1 cellular context compared by ENCODE assay signal in the genomic region with DNA sequence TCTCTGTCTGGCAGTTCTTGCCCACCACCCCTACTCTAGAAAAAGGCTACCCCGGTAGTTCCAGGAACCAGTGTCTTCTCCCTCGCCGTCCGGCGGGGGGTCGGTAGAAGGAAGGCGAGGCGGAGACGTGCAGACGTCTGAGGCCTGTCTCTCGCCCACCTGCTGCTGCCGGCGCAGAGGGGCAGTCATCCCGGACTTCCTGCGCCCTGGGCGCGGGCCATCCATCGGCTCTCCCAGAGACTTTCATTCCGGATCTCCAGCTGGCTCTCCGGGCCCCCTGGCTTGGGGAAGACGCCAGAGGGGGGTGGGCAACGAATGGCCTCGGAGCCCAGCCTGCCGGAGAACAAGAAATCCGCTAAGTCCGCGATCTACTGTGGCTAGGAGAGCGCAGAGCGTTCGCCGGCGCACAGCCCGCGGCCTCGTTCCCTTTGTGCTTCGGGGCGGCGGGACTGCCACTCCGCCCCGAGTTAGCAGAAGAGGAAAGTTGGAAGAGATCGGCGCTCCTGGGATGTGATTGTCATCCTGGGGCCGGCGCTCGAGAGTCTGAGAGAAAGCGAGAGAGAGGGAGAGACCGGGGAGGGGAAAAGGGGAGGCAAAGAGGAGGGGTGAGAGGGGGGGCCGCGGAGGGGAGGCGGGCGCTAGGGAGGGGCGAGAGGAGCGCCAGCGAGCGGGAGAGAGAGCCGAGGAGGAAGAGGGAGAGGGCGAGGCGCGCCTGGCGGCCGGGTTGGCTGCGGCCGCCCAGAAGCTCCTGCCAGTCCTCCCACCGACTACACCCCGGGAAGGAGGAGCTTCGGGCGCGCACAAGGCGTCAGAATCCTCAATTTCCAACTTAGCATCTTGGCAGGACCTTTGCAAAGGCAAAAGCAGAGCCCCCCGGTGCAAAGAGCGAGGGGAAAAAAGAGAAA.
A peak's percentile ranks its signal among the peaks of the same experiment; 100 is the strongest.
TF ChIP-seq lines count a peak whose summit lies in the region.

A gene (plus strand): TSS at position 832 of the 905 bp plus-strand sequence. CDS start 334 bp downstream, outside the sequence.

TF ChIP-seq in K562, 482 proteins besides CTCF, POLR2A, EP300 and RAD21 (continued from another document):
- TF ChIP-seq, protein P1, sequence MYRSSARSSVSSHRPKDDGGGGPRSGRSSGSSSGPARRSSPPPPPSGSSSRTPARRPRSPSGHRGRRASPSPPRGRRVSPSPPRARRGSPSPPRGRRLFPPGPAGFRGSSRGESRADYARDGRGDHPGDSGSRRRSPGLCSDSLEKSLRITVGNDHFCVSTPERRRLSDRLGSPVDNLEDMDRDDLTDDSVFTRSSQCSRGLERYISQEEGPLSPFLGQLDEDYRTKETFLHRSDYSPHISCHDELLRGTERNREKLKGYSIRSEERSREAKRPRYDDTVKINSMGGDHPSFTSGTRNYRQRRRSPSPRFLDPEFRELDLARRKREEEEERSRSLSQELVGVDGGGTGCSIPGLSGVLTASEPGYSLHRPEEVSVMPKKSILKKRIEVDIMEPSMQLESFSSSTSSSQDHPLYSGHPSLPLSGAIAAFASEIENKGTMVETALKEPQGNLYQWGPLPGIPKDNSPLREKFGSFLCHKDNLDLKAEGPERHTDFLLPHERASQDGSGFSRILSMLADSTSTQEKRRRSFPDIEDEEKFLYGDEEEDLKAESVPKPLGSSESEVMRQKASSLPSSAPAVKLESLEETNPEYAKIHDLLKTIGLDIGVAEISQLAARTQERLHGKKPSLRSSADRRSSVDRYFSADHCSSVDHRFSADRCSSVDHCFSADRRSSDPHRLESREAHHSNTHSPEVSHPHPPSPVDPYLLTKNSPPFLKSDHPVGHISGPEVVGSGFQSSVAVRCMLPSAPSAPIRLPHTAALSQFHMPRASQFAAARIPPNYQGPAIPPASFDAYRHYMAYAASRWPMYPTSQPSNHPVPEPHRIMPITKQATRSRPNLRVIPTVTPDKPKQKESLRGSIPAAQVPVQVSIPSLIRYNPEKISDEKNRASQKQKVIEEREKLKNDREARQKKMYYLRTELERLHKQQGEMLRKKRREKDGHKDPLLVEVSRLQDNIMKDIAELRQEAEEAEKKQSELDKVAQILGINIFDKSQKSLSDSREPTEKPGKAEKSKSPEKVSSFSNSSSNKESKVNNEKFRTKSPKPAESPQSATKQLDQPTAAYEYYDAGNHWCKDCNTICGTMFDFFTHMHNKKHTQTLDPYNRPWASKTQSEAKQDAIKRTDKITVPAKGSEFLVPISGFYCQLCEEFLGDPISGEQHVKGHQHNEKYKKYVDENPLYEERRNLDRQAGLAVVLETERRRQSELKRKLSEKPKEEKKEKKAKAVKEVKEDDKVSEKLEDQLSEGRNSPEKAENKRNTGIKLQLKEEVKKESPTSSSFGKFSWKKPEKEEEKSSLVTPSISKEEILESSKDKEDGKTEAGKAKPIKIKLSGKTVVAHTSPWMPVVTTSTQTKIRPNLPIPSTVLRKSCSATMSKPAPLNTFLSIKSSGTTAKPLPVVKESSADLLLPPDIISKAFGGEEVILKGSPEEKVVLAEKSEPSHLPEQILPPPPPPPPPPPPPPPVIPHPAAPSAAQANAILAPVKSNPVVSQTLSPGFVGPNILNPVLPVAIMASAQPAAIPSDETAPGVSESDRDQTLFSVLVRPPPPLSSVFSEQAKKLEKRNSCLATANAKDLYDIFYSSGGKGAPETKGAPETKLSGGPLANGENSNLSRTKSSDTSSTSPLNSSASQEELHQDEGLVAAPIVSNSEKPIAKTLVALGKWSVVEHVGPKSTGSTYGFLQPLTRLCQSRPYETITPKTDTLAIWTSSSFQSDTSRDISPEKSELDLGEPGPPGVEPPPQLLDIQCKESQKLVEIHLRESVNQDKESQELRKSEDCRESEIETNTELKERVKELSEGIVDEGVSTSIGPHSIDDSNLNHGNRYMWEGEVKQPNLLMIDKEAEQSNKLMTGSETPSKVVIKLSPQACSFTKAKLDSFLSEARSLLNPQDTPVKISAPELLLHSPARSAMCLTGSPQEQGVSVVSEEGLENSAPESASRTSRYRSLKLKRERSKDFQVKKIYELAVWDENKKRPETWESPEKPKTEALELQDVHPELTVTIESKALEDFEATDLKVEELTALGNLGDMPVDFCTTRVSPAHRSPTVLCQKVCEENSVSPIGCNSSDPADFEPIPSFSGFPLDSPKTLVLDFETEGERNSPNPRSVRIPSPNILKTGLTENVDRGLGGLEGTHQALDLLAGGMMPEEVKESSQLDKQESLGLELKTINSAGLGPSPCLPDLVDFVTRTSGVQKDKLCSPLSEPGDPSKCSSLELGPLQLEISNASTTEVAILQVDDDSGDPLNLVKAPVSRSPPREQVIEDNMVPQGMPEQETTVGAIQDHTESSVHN (IDR thresholded peaks at IDR 0.05; ENCODE audit: borderline replicate concordance in 1 of 2, low read depth in 1 of 2) = no peak
- TF ChIP-seq ZNF197 (CRISPR knock-in tag; IDR thresholded peaks at IDR 0.05; ENCODE audit: low read depth) = no peak; the same call in 1 of the 2 replicates
- TF ChIP-seq, protein P2, sequence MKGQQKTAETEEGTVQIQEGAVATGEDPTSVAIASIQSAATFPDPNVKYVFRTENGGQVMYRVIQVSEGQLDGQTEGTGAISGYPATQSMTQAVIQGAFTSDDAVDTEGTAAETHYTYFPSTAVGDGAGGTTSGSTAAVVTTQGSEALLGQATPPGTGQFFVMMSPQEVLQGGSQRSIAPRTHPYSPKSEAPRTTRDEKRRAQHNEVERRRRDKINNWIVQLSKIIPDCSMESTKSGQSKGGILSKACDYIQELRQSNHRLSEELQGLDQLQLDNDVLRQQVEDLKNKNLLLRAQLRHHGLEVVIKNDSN (CRISPR knock-in tag; IDR thresholded peaks at IDR 0.05) = no peak
- TF ChIP-seq, protein P3, sequence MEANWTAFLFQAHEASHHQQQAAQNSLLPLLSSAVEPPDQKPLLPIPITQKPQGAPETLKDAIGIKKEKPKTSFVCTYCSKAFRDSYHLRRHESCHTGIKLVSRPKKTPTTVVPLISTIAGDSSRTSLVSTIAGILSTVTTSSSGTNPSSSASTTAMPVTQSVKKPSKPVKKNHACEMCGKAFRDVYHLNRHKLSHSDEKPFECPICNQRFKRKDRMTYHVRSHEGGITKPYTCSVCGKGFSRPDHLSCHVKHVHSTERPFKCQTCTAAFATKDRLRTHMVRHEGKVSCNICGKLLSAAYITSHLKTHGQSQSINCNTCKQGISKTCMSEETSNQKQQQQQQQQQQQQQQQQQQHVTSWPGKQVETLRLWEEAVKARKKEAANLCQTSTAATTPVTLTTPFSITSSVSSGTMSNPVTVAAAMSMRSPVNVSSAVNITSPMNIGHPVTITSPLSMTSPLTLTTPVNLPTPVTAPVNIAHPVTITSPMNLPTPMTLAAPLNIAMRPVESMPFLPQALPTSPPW (CRISPR knock-in tag; IDR thresholded peaks at IDR 0.05) = peak; percentile 100
- TF ChIP-seq NCOA1 (IDR thresholded peaks at IDR 0.05; ENCODE audit: low read depth) = 0 out of 2 replicates have a peak, but pooled peaks have one; percentile 28
- no peak for TF ChIP-seq MAFK (IDR thresholded peaks at IDR 0.05; ENCODE audit: low read length)
- TF ChIP-seq, protein P4, sequence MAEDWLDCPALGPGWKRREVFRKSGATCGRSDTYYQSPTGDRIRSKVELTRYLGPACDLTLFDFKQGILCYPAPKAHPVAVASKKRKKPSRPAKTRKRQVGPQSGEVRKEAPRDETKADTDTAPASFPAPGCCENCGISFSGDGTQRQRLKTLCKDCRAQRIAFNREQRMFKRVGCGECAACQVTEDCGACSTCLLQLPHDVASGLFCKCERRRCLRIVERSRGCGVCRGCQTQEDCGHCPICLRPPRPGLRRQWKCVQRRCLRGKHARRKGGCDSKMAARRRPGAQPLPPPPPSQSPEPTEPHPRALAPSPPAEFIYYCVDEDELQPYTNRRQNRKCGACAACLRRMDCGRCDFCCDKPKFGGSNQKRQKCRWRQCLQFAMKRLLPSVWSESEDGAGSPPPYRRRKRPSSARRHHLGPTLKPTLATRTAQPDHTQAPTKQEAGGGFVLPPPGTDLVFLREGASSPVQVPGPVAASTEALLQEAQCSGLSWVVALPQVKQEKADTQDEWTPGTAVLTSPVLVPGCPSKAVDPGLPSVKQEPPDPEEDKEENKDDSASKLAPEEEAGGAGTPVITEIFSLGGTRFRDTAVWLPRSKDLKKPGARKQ (CRISPR knock-in tag; IDR thresholded peaks at IDR 0.05) = no peak
- peak; percentile 23 for TF ChIP-seq NEUROD1 (IDR thresholded peaks at IDR 0.05; ENCODE audit: borderline replicate concordance, low read depth, low read length, partially characterized antibody)
- TF ChIP-seq KDM5B (IDR thresholded peaks at IDR 0.05; ENCODE audit: insufficient replicate concordance, low read depth, low read length) = peak; percentile 58
- TF ChIP-seq, protein P5, sequence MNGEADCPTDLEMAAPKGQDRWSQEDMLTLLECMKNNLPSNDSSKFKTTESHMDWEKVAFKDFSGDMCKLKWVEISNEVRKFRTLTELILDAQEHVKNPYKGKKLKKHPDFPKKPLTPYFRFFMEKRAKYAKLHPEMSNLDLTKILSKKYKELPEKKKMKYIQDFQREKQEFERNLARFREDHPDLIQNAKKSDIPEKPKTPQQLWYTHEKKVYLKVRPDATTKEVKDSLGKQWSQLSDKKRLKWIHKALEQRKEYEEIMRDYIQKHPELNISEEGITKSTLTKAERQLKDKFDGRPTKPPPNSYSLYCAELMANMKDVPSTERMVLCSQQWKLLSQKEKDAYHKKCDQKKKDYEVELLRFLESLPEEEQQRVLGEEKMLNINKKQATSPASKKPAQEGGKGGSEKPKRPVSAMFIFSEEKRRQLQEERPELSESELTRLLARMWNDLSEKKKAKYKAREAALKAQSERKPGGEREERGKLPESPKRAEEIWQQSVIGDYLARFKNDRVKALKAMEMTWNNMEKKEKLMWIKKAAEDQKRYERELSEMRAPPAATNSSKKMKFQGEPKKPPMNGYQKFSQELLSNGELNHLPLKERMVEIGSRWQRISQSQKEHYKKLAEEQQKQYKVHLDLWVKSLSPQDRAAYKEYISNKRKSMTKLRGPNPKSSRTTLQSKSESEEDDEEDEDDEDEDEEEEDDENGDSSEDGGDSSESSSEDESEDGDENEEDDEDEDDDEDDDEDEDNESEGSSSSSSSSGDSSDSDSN (IDR thresholded peaks at IDR 0.05; ENCODE audit: borderline replicate concordance in 1 of 2, low read depth in 2 of 2, low read length in 2 of 2) = 0 out of 4 replicates have a peak, but pooled peaks have one; percentile 60 to 71
- TF ChIP-seq, protein P6, sequence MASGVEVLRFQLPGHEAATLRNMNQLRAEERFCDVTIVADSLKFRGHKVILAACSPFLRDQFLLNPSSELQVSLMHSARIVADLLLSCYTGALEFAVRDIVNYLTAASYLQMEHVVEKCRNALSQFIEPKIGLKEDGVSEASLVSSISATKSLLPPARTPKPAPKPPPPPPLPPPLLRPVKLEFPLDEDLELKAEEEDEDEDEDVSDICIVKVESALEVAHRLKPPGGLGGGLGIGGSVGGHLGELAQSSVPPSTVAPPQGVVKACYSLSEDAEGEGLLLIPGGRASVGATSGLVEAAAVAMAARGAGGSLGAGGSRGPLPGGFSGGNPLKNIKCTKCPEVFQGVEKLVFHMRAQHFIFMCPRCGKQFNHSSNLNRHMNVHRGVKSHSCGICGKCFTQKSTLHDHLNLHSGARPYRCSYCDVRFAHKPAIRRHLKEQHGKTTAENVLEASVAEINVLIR (CRISPR knock-in tag; IDR thresholded peaks at IDR 0.05) = no peak
- TF ChIP-seq KDM1A (IDR thresholded peaks at IDR 0.05) = 0 out of 4 replicates have a peak, but pooled peaks of 1 of the 2 experiments have one; percentile 19
- TF ChIP-seq HCFC1 (IDR thresholded peaks at IDR 0.05; ENCODE audit: low read depth, low read length) = peak; percentile 40; the same call in 1 of the 2 replicates
- TF ChIP-seq, protein P7, sequence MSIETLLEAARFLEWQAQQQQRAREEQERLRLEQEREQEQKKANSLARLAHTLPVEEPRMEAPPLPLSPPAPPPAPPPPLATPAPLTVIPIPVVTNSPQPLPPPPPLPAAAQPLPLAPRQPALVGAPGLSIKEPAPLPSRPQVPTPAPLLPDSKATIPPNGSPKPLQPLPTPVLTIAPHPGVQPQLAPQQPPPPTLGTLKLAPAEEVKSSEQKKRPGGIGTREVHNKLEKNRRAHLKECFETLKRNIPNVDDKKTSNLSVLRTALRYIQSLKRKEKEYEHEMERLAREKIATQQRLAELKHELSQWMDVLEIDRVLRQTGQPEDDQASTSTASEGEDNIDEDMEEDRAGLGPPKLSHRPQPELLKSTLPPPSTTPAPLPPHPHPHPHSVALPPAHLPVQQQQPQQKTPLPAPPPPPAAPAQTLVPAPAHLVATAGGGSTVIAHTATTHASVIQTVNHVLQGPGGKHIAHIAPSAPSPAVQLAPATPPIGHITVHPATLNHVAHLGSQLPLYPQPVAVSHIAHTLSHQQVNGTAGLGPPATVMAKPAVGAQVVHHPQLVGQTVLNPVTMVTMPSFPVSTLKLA (conservative IDR thresholded peaks at IDR 0.05) = peak; percentile 38 to 55; a peak in 1 of 4 replicates
- TF ChIP-seq TAF9B (IDR thresholded peaks at IDR 0.05; ENCODE audit: partially characterized antibody) = no peak
- TF ChIP-seq CBFA2T2 (conservative IDR thresholded peaks at IDR 0.05) = no peak
- TF ChIP-seq GABPA (tag; conservative IDR thresholded peaks at IDR 0.05; ENCODE audit: low read depth) = peak; percentile 32; the same call in 1 of the 2 replicates
- peak; percentile 28; the same call in 1 of the 2 replicates for TF ChIP-seq ARID1B (IDR thresholded peaks at IDR 0.05)
- no peak for TF ChIP-seq CBX8 (IDR thresholded peaks at IDR 0.05; ENCODE audit: borderline replicate concordance, extremely low read depth, low read depth, low read length, poor library complexity, severe bottlenecking)
- no peak for TF ChIP-seq ETS2 (tag; IDR thresholded peaks at IDR 0.05; ENCODE audit: borderline replicate concordance, poor library complexity, severe bottlenecking)
- no peak for TF ChIP-seq FOXJ2 (tag; IDR thresholded peaks at IDR 0.05)
- no peak for TF ChIP-seq DMBX1 (CRISPR knock-in tag; IDR thresholded peaks at IDR 0.05; ENCODE audit: borderline replicate concordance)
- 0 out of 2 replicates have a peak, but pooled peaks have one; percentile 24 for TF ChIP-seq SOX6 (IDR thresholded peaks at IDR 0.05)
- no peak for TF ChIP-seq COPS2 (conservative IDR thresholded peaks at IDR 0.05)
- TF ChIP-seq ZNF431 (CRISPR knock-in tag; IDR thresholded peaks at IDR 0.05) = no peak
- TF ChIP-seq EP400 (IDR thresholded peaks at IDR 0.05) = 0 out of 2 replicates have a peak, but pooled peaks have one; percentile 31
- peak; percentile 14 for TF ChIP-seq HMGN3 (IDR thresholded peaks at IDR 0.05; ENCODE audit: borderline replicate concordance, extremely low read depth, insufficient read length, low read depth, low read length)
- peak; percentile 62 for TF ChIP-seq CXXC5 (CRISPR knock-in tag; IDR thresholded peaks at IDR 0.05)
- TF ChIP-seq HDAC3 (IDR thresholded peaks at IDR 0.05; ENCODE audit: borderline replicate concordance, partially characterized antibody) = no peak
- no peak for TF ChIP-seq POLR3G (IDR thresholded peaks at IDR 0.05; ENCODE audit: extremely low read depth, insufficient read length, insufficient replicate concordance)
